10 cellular contexts compared by ENCODE assay signal in genomic region chr20:43752561-43753301, GRCh38. TPM values are rescaled to one million over a fixed set of nuclear protein-coding genes. Genes with fewer than 3 reads are reported as not detected.
A peak's percentile ranks its signal among the peaks of the same experiment; 100 is the strongest.
DNase-seq lines count a peak whose midpoint lies in the region; ATAC-seq and TF ChIP-seq lines count a peak whose summit lies in the region.
"Had no signal": no experiment of that assay in that cellular context is flagged by ENCODE, and none has a peak within 500 bp of the region (broad histone marks: within the 10 kb centered on the region; RNA-seq: fewer than 3 reads in every experiment).

No MANE protein-coding gene starts in this region.

- no peak overlapping the region for H2BK15ac ChIP-seq in neuronal stem cell (ENCODE audit: low read length)

- no peak overlapping the region for H3K27ac ChIP-seq in lower lobe of right lung
- H3K27ac ChIP-seq in neuronal stem cell (replicated peaks; ENCODE audit: low read length), result no peak overlapping the region
- no peak overlapping the region for H3K27ac ChIP-seq in tibial nerve

- H3K9me3 ChIP-seq in lower lobe of right lung (no peaks in the 10 kb centered on the region), neuronal stem cell (replicated peaks in 1 of 2; ENCODE audit: control insufficient read depth in 2 of 2, insufficient read depth in 1 of 2, low read depth in 1 of 2, low read length in 2 of 2) (no peaks in the 10 kb centered on the region), tibial nerve (no peaks in the 10 kb centered on the region)

- H4K91ac ChIP-seq in neuronal stem cell (ENCODE audit: low read depth, low read length, poor library complexity), result no peak overlapping the region

- peaks cover 4% of the 10 kb centered on the region for H3K36me3 Mint-ChIP-seq in activated CD8-positive, alpha-beta T cell treated with anti-CD3 and anti-CD28 coated beads for 36 hours (ENCODE audit: low read depth)

- H3K27me3 Mint-ChIP-seq in activated CD8-positive, alpha-beta T cell treated with anti-CD3 and anti-CD28 coated beads for 36 hours, result peaks cover 7% of the 10 kb centered on the region

- H3K4me1 Mint-ChIP-seq in activated CD8-positive, alpha-beta T cell treated with anti-CD3 and anti-CD28 coated beads for 36 hours (ENCODE audit: low read depth), result peaks cover 35% of the 10 kb centered on the region

- ATAC-seq in GM19397 (IDR thresholded peaks at IDR 0.05; ENCODE audit: unreplicated experiment), result peak; percentile 47
- ATAC-seq in HG03565 (IDR thresholded peaks at IDR 0.05; ENCODE audit: unreplicated experiment), result peak; percentile 43
- ATAC-seq in activated CD8-positive, alpha-beta T cell treated with anti-CD3 and anti-CD28 coated beads for 36 hours, result peak; percentile 8
- ATAC-seq in lower lobe of right lung, result peak; percentile 59 to 74
- ATAC-seq: Panc1 had no signal

- TF ChIP-seq POLR2A in tibial nerve (IDR thresholded peaks at IDR 0.05), result no peak

- no peak overlapping the region for H4K8ac ChIP-seq in neuronal stem cell (ENCODE audit: low read depth, low read length)

- H2BK12ac ChIP-seq in neuronal stem cell (ENCODE audit: low read length), result no peak overlapping the region

- H2AFZ ChIP-seq in neuronal stem cell (ENCODE audit: low read length), result no peak overlapping the region

- CTCF ChIA-PET in activated CD8-positive, alpha-beta T cell treated with anti-CD3 and anti-CD28 coated beads for 36 hours (lab: Charles Lee), result interaction anchor here (1.0 to 4.7 kb wide), 4 partner anchors 9 to 329 kb away, joined by 3 to 60 read pairs (median 19); no protein-coding TSS in a partner anchor

- peak overlapping the region; percentile 95 for H3K27ac Mint-ChIP-seq in activated CD8-positive, alpha-beta T cell treated with anti-CD3 and anti-CD28 coated beads for 36 hours

- intact Hi-C loops in activated CD8-positive, alpha-beta T cell treated with anti-CD3 and anti-CD28 coated beads for 36 hours (cut with micrococcal nuclease), result loop anchor here (10.0 kb wide), 1 partner anchor 202 kb away; no protein-coding TSS in a partner anchor
- intact Hi-C loops in lower lobe of right lung (cut with DNase I), result loop anchor here (10.0 kb wide), 1 partner anchor 332 kb away; no protein-coding TSS in a partner anchor

- no peak overlapping the region for H3K9ac ChIP-seq in neuronal stem cell (ENCODE audit: low read depth, low read length, poor library complexity)

- H3K36me3 ChIP-seq in lower lobe of right lung (no peaks in the 10 kb centered on the region), neuronal stem cell (replicated peaks in 1 of 2; ENCODE audit: control insufficient read depth in 2 of 2, insufficient read depth in 2 of 2, low read length in 2 of 2) (no peaks in the 10 kb centered on the region), tibial nerve (no peaks in the 10 kb centered on the region)

- H2AK5ac ChIP-seq in neuronal stem cell (ENCODE audit: low read depth, low read length), result no peak overlapping the region

- H3K23ac ChIP-seq in neuronal stem cell (ENCODE audit: low read depth, low read length, poor library complexity), result no peak overlapping the region

- H3K79me1 ChIP-seq in neuronal stem cell (ENCODE audit: low read depth, low read length), result no peaks in the 10 kb centered on the region

- no peak overlapping the region for H3K18ac ChIP-seq in neuronal stem cell (ENCODE audit: low read length)

- no peak overlapping the region for H3K4me2 ChIP-seq in neuronal stem cell (ENCODE audit: insufficient read depth, low read length, poor library complexity, severe bottlenecking)

- peak in 1 of 2 donors; percentile 20 for TF ChIP-seq EP300 in tibial nerve (IDR thresholded peaks at IDR 0.05)

- no peak for TF ChIP-seq CTCF in activated CD8-positive, alpha-beta T cell treated with anti-CD3 and anti-CD28 coated beads for 36 hours (IDR thresholded peaks at IDR 0.05)
- TF ChIP-seq CTCF in lower lobe of right lung (IDR thresholded peaks at IDR 0.05) (no peak), tibial nerve (IDR thresholded peaks at IDR 0.05) (no peak)

- no peak overlapping the region for H3K14ac ChIP-seq in neuronal stem cell (ENCODE audit: low read length)

- no peak overlapping the region for H2BK120ac ChIP-seq in neuronal stem cell (ENCODE audit: low read depth, low read length)

- H3K9me3 Mint-ChIP-seq in activated CD8-positive, alpha-beta T cell treated with anti-CD3 and anti-CD28 coated beads for 36 hours, result peaks cover 14% of the 10 kb centered on the region

- WGBS in neuronal stem cell (ENCODE audit: extremely low coverage in 2 of 2, insufficient read length in 2 of 2, insufficient replicate concordance in 1 of 2), 2 donors, result no CpG with 5 or more reads among the region's 13 CpGs
- 72 to 80% methylated on average over 13 of the region's 13 CpGs for WGBS in tibial nerve, 2 donors

- peaks cover 23% of the 10 kb centered on the region for H3K27me3 ChIP-seq in lower lobe of right lung (ENCODE audit: low read depth)
- peaks cover 0 to 3% (median 0%) of the 10 kb centered on the region in 3 experiments for H3K27me3 ChIP-seq in neuronal stem cell (ENCODE audit: control insufficient read depth in 3 of 3, insufficient read depth in 3 of 3, low read depth in 1 of 3, low read length in 3 of 3)
- H3K27me3 ChIP-seq in tibial nerve, result peaks cover 0 to 11% of the 10 kb centered on the region in 2 donors

- POLR2A ChIA-PET in activated CD8-positive, alpha-beta T cell treated with anti-CD3 and anti-CD28 coated beads for 36 hours (lab: Charles Lee), result interaction anchor here (3.2 kb wide), 1 partner anchor 317 kb away, joined by 9 read pairs; no protein-coding TSS in a partner anchor

- peak overlapping the region; percentile 51 for H3K4me3 Mint-ChIP-seq in activated CD8-positive, alpha-beta T cell treated with anti-CD3 and anti-CD28 coated beads for 36 hours

- no peak overlapping the region for H2BK5ac ChIP-seq in neuronal stem cell (ENCODE audit: low read length)

- peaks cover 16% of the 10 kb centered on the region for H3K4me1 ChIP-seq in lower lobe of right lung
- peaks cover 0 to 3% of the 10 kb centered on the region in 2 donors for H3K4me1 ChIP-seq in neuronal stem cell (ENCODE audit: control insufficient read depth in 2 of 2, insufficient read depth in 1 of 2, low read depth in 1 of 2, low read length in 2 of 2)
- H3K4me1 ChIP-seq in tibial nerve, result peaks cover 0 to 7% (median 2%) of the 10 kb centered on the region in 4 donors

- no peak overlapping the region for H3K4ac ChIP-seq in neuronal stem cell (ENCODE audit: low read length)

- DNase-seq in ELR (ENCODE audit: low read depth) (peak; percentile 99), lower lobe of right lung (peak; percentile 68), neuronal stem cell (ENCODE audit: low spot score) (no peak), tibial nerve (ENCODE audit: low spot score in 2 of 2) (no peak), dedifferentiated amniotic fluid mesenchymal stem cell (ENCODE audit: extremely low spot score) (no peak)
- peak; percentile 76 for DNase-seq in activated CD8-positive, alpha-beta T cell treated with anti-CD3 and anti-CD28 coated beads for 36 hours

- no peak overlapping the region for H3K4me3 ChIP-seq in lower lobe of right lung
- no peak overlapping the region for H3K4me3 ChIP-seq in neuronal stem cell (ENCODE audit: low read length in 2 of 2)
- H3K4me3 ChIP-seq in tibial nerve, result no peak overlapping the region

RNA-seq across cellular contexts. Expression of gene GTSF1L, which starts 25.9 kb away (rescaled TPM):
- not detected for total RNA-seq in activated CD8-positive, alpha-beta T cell treated with anti-CD3 and anti-CD28 coated beads for 36 hours
- not detected for total RNA-seq in lower lobe of right lung
- polyA plus RNA-seq in neuronal stem cell (2013, experiment 1 of 2), result not detected
- not detected for polyA plus RNA-seq in neuronal stem cell (2013, experiment 2 of 2)
- total RNA-seq in tibial nerve, result not detected
- total RNA-seq: subcutaneous adipose tissue had no signal

Comparison
In these comparisons a context has a peak if more than half of its experiments do, and no peak if none do; other contexts are left out.
1. DNase-seq: peak in ELR (single experiment), activated CD8-positive, alpha-beta T cell treated with anti-CD3 and anti-CD28 coated beads for 36 hours (single experiment) and lower lobe of right lung (single experiment); none in neuronal stem cell (single experiment), tibial nerve (0 of 2) and dedifferentiated amniotic fluid mesenchymal stem cell (single experiment).
2. ATAC-seq: peak in every context shown above with its lines; median percentile 66 in lower lobe of right lung; 47 in GM19397; 43 in HG03565; 8 in activated CD8-positive, alpha-beta T cell treated with anti-CD3 and anti-CD28 coated beads for 36 hours.